In genomic region chr14:39097159-39097558, GRCh38 we compare ENCODE assay signal across 10 cellular contexts. TPM values are rescaled to one million over a fixed set of nuclear protein-coding genes. Genes with fewer than 3 reads are reported as not detected.
A peak's percentile ranks its signal among the peaks of the same experiment; 100 is the strongest.
DNase-seq lines count a peak whose midpoint lies in the region; ATAC-seq, FAIRE-seq and TF ChIP-seq lines count a peak whose summit lies in the region.
"Had no signal": no experiment of that assay in that cellular context is flagged by ENCODE, and none has a peak within 500 bp of the region (broad histone marks: within the 10 kb centered on the region; RNA-seq: fewer than 3 reads in every experiment).

No MANE protein-coding gene starts in this region.

- H3K4me3 Mint-ChIP-seq in IgD-negative memory B cell: peak overlapping the region in 1 of 4 donors; percentile 9
- H3K4me3 Mint-ChIP-seq in naive thymus-derived CD8-positive, alpha-beta T cell: peak overlapping the region in 9 of 10 donors; percentile 1 to 51 (median 39)

- FAIRE-seq in GM12891 (lab: Jason Lieb, UNC): peak; percentile 38

- TF ChIP-seq POLR2A in GM12891 (IDR thresholded peaks at IDR 0.05; ENCODE audit: low read depth, low read length) (no peak), erythroblast (IDR thresholded peaks at IDR 0.05; ENCODE audit: low read length) (no peak)

- peak; percentile 70 to 92 for ATAC-seq in naive thymus-derived CD8-positive, alpha-beta T cell
- ATAC-seq in HG03460 (IDR thresholded peaks at IDR 0.05; ENCODE audit: unreplicated experiment): no peak

- H3K9me3 Mint-ChIP-seq in IgD-negative memory B cell: no peaks in the 10 kb centered on the region
- H3K9me3 Mint-ChIP-seq in naive thymus-derived CD8-positive, alpha-beta T cell: no peaks in the 10 kb centered on the region

- DNase-seq in GM12891 (ENCODE audit: insufficient read length, low spot score) (no peak), dermis blood vessel endothelial cell (peak; percentile 82), erythroblast (lab: John Stamatoyannopoulos, UW) (no peak)
- DNase-seq in naive thymus-derived CD8-positive, alpha-beta T cell: peak in 2 of 10 donors; percentile 36 to 46
- DNase-seq in effector CD8-positive, alpha-beta T cell (lab: John Stamatoyannopoulos, UW): no peak
- DNase-seq: activated gamma-delta T cell treated with Interleukin-2 at 50 U/mL for 16 hours, NCI-H2107, SK-N-SH had no signal

- no peaks in the 10 kb centered on the region for H3K27me3 Mint-ChIP-seq in IgD-negative memory B cell
- H3K27me3 Mint-ChIP-seq in naive thymus-derived CD8-positive, alpha-beta T cell: no peaks in the 10 kb centered on the region

- peaks cover 2% of the 10 kb centered on the region for H3K36me3 Mint-ChIP-seq in IgD-negative memory B cell
- H3K36me3 Mint-ChIP-seq in naive thymus-derived CD8-positive, alpha-beta T cell: peaks cover 0 to 38% (median 9%) of the 10 kb centered on the region in 3 donors

- peak overlapping the region in 2 of 3 donors; percentile 3 to 53 for H3K27ac Mint-ChIP-seq in IgD-negative memory B cell
- H3K27ac Mint-ChIP-seq in naive thymus-derived CD8-positive, alpha-beta T cell: peak overlapping the region; percentile 17 to 85 (median 80)

- peaks cover 23 to 29% (median 27%) of the 10 kb centered on the region in 3 donors for H3K4me1 Mint-ChIP-seq in IgD-negative memory B cell
- peaks cover 23 to 57% (median 48%) of the 10 kb centered on the region in 4 donors for H3K4me1 Mint-ChIP-seq in naive thymus-derived CD8-positive, alpha-beta T cell

- POLR2A ChIA-PET in naive thymus-derived CD8-positive, alpha-beta T cell (lab: Charles Lee): interaction anchor here (0.9 kb wide), 1 partner anchor 169 kb away, joined by 4 read pairs; no protein-coding TSS in a partner anchor

TF ChIP-seq in GM12891, 5 proteins besides CTCF, POLR2A, EP300 and RAD21:
- TF ChIP-seq PAX5 (IDR thresholded peaks at IDR 0.05; ENCODE audit: insufficient read depth, low read length, severe bottlenecking) (no peak), POU2F2 (IDR thresholded peaks at IDR 0.05; ENCODE audit: low read depth, low read length) (no peak), TAF1 (IDR thresholded peaks at IDR 0.05; ENCODE audit: low read depth, low read length) (no peak), SPI1 (IDR thresholded peaks at IDR 0.05; ENCODE audit: low read depth, low read length) (no peak), POLR2AphosphoS5 (IDR thresholded peaks at IDR 0.05; ENCODE audit: low read depth, low read length) (no peak)

RNA-seq across cellular contexts. Expression of gene SEC23A, which starts 5.9 kb away (rescaled TPM):
- 18.4 TPM for polyA plus RNA-seq in GM12891 (2012; ENCODE audit: low read depth, missing spikeins)
- polyA plus RNA-seq in IgD-negative memory B cell: 23.0 TPM
- total RNA-seq in dermis blood vessel endothelial cell: 366 and 370 TPM in 2 replicates
- total RNA-seq in naive thymus-derived CD8-positive, alpha-beta T cell: 10 to 100 TPM; 51.2 to 53.7 TPM
- polyA plus RNA-seq in naive thymus-derived CD8-positive, alpha-beta T cell: 10 to 100 TPM; 21.0 to 28.5 (median 23.6) TPM

RNA-seq across cellular contexts. Expression of gene GEMIN2, which starts 17.0 kb away (rescaled TPM):
- polyA plus RNA-seq in GM12891 (2012; ENCODE audit: low read depth, missing spikeins): 21.8 TPM
- polyA plus RNA-seq in IgD-negative memory B cell: 17.1 TPM
- total RNA-seq in dermis blood vessel endothelial cell: 35.2 and 39.0 TPM in 2 replicates
- total RNA-seq in naive thymus-derived CD8-positive, alpha-beta T cell: 10 to 100 TPM; 17.0 to 19.7 TPM
- polyA plus RNA-seq in naive thymus-derived CD8-positive, alpha-beta T cell: 10 to 100 TPM; 10.5 to 17.0 (median 12.7) TPM
